In genomic region chr5:138230981-138231589, GRCh38 we compare ENCODE assay signal across 1 cellular context.
TF ChIP-seq lines count a peak whose summit lies in the region.

No MANE protein-coding gene starts in this region.

TF ChIP-seq in K562, 482 proteins besides CTCF, POLR2A, EP300 and RAD21:
- peak; percentile 95 for TF ChIP-seq NFIC (IDR thresholded peaks at IDR 0.05)
- no peak for TF ChIP-seq LCOR (CRISPR knock-in tag; IDR thresholded peaks at IDR 0.05)
- TF ChIP-seq MAZ (CRISPR knock-in tag; conservative IDR thresholded peaks at IDR 0.05 in 1 of 2, IDR thresholded peaks at IDR 0.05 in 1 of 2) = 0 out of 4 replicates have a peak, but pooled peaks of 1 of the 2 experiments have one; percentile 17
- TF ChIP-seq ZNF57 (CRISPR knock-in tag; IDR thresholded peaks at IDR 0.05) = no peak
- no peak for TF ChIP-seq C11orf30 (IDR thresholded peaks at IDR 0.05; ENCODE audit: low read depth)
TF ChIP-seq in K562: peak in this region for 2.
